1 cellular context compared by ENCODE assay signal in the genomic region with DNA sequence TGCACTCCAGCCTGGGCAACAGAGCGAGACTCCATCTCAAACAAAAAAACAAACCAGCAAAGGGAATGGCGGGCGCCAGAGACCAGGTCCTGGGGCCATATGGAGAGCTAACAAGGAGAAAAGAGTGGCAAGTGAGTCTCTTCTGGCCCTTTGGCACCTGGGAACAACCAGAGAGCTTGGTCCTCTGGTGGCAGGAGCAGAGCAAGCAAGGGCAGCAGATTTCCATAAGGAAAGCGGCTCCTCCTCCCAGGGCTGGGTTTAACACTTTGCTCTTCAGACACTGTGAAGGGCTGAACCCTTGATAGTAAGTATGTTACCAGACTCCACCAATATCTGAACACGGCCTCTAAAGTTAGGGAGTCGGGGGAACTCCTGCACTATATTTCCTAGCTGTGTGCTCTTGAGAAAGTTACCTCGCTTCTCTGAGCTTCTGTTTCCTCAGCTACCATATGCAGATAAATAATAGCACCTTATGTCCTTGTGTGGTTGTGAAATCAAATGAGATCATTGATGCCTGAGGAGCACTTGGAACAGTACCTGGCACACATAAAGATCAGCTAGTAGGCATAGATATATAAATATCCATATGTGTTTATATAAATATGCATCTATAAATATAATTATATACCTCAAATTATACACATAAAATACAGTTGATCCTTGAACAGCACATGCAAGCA.
TF ChIP-seq lines count a peak whose summit lies in the region.

No MANE protein-coding gene starts in this region.

TF ChIP-seq in GM23338, 12 proteins besides CTCF, POLR2A, EP300 and RAD21 (continued from another document):
- TF ChIP-seq, protein P1, sequence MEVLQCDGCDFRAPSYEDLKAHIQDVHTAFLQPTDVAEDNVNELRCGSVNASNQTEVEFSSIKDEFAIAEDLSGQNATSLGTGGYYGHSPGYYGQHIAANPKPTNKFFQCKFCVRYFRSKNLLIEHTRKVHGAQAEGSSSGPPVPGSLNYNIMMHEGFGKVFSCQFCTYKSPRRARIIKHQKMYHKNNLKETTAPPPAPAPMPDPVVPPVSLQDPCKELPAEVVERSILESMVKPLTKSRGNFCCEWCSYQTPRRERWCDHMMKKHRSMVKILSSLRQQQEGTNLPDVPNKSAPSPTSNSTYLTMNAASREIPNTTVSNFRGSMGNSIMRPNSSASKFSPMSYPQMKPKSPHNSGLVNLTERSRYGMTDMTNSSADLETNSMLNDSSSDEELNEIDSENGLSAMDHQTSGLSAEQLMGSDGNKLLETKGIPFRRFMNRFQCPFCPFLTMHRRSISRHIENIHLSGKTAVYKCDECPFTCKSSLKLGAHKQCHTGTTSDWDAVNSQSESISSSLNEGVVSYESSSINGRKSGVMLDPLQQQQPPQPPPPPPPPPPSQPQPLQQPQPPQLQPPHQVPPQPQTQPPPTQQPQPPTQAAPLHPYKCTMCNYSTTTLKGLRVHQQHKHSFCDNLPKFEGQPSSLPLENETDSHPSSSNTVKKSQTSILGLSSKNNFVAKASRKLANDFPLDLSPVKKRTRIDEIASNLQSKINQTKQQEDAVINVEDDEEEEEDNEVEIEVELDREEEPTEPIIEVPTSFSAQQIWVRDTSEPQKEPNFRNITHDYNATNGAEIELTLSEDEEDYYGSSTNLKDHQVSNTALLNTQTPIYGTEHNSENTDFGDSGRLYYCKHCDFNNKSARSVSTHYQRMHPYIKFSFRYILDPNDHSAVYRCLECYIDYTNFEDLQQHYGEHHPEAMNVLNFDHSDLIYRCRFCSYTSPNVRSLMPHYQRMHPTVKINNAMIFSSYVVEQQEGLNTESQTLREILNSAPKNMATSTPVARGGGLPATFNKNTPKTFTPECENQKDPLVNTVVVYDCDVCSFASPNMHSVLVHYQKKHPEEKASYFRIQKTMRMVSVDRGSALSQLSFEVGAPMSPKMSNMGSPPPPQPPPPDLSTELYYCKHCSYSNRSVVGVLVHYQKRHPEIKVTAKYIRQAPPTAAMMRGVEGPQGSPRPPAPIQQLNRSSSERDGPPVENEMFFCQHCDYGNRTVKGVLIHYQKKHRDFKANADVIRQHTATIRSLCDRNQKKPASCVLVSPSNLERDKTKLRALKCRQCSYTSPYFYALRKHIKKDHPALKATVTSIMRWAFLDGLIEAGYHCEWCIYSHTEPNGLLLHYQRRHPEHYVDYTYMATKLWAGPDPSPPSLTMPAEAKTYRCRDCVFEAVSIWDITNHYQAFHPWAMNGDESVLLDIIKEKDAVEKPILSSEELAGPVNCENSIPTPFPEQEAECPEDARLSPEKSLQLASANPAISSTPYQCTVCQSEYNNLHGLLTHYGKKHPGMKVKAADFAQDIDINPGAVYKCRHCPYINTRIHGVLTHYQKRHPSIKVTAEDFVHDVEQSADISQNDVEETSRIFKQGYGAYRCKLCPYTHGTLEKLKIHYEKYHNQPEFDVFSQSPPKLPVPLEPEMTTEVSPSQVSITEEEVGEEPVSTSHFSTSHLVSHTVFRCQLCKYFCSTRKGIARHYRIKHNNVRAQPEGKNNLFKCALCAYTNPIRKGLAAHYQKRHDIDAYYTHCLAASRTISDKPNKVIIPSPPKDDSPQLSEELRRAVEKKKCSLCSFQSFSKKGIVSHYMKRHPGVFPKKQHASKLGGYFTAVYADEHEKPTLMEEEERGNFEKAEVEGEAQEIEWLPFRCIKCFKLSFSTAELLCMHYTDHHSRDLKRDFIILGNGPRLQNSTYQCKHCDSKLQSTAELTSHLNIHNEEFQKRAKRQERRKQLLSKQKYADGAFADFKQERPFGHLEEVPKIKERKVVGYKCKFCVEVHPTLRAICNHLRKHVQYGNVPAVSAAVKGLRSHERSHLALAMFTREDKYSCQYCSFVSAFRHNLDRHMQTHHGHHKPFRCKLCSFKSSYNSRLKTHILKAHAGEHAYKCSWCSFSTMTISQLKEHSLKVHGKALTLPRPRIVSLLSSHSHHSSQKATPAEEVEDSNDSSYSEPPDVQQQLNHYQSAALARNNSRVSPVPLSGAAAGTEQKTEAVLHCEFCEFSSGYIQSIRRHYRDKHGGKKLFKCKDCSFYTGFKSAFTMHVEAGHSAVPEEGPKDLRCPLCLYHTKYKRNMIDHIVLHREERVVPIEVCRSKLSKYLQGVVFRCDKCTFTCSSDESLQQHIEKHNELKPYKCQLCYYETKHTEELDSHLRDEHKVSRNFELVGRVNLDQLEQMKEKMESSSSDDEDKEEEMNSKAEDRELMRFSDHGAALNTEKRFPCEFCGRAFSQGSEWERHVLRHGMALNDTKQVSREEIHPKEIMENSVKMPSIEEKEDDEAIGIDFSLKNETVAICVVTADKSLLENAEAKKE (CRISPR knock-in tag; IDR thresholded peaks at IDR 0.05) = no peak
- no peak for TF ChIP-seq EZH2phosphoT487 (IDR thresholded peaks at IDR 0.05; ENCODE audit: unreplicated experiment)
- no peak for TF ChIP-seq CREB1 (CRISPR knock-in tag; IDR thresholded peaks at IDR 0.05; ENCODE audit: low read depth)
- TF ChIP-seq, protein P2, sequence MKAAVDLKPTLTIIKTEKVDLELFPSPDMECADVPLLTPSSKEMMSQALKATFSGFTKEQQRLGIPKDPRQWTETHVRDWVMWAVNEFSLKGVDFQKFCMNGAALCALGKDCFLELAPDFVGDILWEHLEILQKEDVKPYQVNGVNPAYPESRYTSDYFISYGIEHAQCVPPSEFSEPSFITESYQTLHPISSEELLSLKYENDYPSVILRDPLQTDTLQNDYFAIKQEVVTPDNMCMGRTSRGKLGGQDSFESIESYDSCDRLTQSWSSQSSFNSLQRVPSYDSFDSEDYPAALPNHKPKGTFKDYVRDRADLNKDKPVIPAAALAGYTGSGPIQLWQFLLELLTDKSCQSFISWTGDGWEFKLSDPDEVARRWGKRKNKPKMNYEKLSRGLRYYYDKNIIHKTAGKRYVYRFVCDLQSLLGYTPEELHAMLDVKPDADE (IDR thresholded peaks at IDR 0.05) = no peak
- TF ChIP-seq JUNB (IDR thresholded peaks at IDR 0.05; ENCODE audit: unreplicated experiment) = no peak
- TF ChIP-seq, protein P3, sequence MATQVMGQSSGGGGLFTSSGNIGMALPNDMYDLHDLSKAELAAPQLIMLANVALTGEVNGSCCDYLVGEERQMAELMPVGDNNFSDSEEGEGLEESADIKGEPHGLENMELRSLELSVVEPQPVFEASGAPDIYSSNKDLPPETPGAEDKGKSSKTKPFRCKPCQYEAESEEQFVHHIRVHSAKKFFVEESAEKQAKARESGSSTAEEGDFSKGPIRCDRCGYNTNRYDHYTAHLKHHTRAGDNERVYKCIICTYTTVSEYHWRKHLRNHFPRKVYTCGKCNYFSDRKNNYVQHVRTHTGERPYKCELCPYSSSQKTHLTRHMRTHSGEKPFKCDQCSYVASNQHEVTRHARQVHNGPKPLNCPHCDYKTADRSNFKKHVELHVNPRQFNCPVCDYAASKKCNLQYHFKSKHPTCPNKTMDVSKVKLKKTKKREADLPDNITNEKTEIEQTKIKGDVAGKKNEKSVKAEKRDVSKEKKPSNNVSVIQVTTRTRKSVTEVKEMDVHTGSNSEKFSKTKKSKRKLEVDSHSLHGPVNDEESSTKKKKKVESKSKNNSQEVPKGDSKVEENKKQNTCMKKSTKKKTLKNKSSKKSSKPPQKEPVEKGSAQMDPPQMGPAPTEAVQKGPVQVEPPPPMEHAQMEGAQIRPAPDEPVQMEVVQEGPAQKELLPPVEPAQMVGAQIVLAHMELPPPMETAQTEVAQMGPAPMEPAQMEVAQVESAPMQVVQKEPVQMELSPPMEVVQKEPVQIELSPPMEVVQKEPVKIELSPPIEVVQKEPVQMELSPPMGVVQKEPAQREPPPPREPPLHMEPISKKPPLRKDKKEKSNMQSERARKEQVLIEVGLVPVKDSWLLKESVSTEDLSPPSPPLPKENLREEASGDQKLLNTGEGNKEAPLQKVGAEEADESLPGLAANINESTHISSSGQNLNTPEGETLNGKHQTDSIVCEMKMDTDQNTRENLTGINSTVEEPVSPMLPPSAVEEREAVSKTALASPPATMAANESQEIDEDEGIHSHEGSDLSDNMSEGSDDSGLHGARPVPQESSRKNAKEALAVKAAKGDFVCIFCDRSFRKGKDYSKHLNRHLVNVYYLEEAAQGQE (IDR thresholded peaks at IDR 0.05; ENCODE audit: unreplicated experiment) = no peak
- TF ChIP-seq POLR2AphosphoS5 (IDR thresholded peaks at IDR 0.05; ENCODE audit: low read depth) = no peak
- no peak for TF ChIP-seq EZH2 (IDR thresholded peaks at IDR 0.05; ENCODE audit: low read depth, unreplicated experiment)
- TF ChIP-seq ZNF114 (CRISPR knock-in tag; IDR thresholded peaks at IDR 0.05) = no peak
- TF ChIP-seq NANOG (IDR thresholded peaks at IDR 0.05; ENCODE audit: borderline replicate concordance) = no peak
